Comparison of ENCODE assay signal across 8 cellular contexts in the genomic region with DNA sequence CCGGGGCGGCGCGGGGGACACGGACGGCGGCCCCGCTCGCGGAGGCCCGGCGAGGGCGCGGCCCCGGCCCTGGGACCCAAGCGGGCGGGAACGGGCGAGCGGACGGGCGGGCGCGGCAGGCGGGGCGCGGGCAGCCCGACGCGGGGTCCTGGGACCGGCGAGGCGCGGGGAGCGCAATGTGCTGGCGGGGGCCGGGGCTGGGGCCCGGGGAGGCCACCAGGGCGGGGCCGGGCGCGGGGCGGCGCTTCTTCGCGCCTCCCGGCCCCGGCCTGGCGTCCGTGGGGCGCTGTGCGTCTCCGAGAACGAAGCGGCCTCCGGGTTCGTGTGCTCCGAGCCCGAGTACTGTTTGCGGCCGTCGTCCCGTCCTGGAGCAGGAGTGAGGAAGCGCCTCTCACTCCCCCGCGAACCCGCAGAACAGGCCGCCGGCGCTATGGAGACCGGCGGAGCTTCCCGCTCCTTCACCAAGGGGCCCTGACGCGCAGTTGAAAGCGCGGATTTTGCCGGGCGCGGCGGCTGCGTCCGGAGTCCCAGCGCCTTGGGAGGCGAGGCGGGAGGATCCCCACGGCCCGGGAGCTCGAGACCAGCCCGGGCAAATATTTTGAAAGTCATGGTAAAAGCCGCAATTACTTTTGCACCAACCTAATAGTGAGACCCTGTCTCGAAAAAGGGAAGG. TPM values are rescaled to one million over a fixed set of nuclear protein-coding genes. Genes with fewer than 3 reads are reported as not detected.
DNase-seq lines count a peak whose midpoint lies in the region; ATAC-seq and TF ChIP-seq lines count a peak whose summit lies in the region.

No MANE protein-coding gene starts in this region.

- H3K9me3 Mint-ChIP-seq in T-cell: no peaks in the 10 kb centered on the region

- DNase-seq in HFF-Myc (ENCODE audit: extremely low read depth, low read depth) (peak; percentile 48), NB4 (ENCODE audit: low read depth) (peak; percentile 98), T-cell (peak; percentile 73 to 91 (median 84)), amniotic epithelial cell (ENCODE audit: low read depth) (peak; percentile 91), left ventricle myocardium inferior (peak; percentile 88), prostate gland (ENCODE audit: low spot score) (peak; percentile 82), ureter (ENCODE audit: low spot score) (peak; percentile 85)

- H3K4me3 ChIP-seq in HFF-Myc (replicated peaks; ENCODE audit: low read depth, low read length) (peak overlapping the region; percentile 63), NB4 (ENCODE audit: low read depth, low read length) (peak overlapping the region; percentile 60), left ventricle myocardium inferior (peak overlapping the region; percentile 98), prostate gland (peak overlapping the region; percentile 49 to 94)

- H3K27me3 ChIP-seq in left ventricle myocardium inferior (ENCODE audit: low read depth) (no peaks in the 10 kb centered on the region), prostate gland (replicated peaks; ENCODE audit: insufficient read depth) (no peaks in the 10 kb centered on the region)

- H3K27ac ChIP-seq in left ventricle myocardium inferior (replicated peaks) (peak overlapping the region; percentile 97), prostate gland (peak overlapping the region; percentile 89 to 94)

- peak overlapping the region; percentile 80 to 86 for H3K27ac Mint-ChIP-seq in T-cell

- peak; percentile 93 to 96 (median 94) for ATAC-seq in T-cell (replicated peaks in 1 of 4)

- under 1% methylated on average over 61 of the region's 92 CpGs for WGBS in prostate gland

- TF ChIP-seq POLR2A in GM10847 (IDR thresholded peaks at IDR 0.05; ENCODE audit: extremely low read depth, insufficient read length) (peak; percentile 93), NB4 (IDR thresholded peaks at IDR 0.05; ENCODE audit: extremely low read depth, insufficient read length) (peak; percentile 67), prostate gland (IDR thresholded peaks at IDR 0.05) (peak; percentile 70)

- no peaks in the 10 kb centered on the region for H3K27me3 Mint-ChIP-seq in T-cell

- intact Hi-C loops in left ventricle myocardium inferior (cut with micrococcal nuclease): no loop called here
- intact Hi-C loops in prostate gland (cut with DNase I): loop anchor here (10.0 kb wide), 1 partner anchor 143 kb away; no protein-coding TSS in a partner anchor

- CTCF ChIA-PET in T-cell (lab: Charles Lee): no interaction called here

- H3K4me1 ChIP-seq in left ventricle myocardium inferior (peaks cover 47% of the 10 kb centered on the region), prostate gland (replicated peaks) (peaks cover 4% of the 10 kb centered on the region)

- POLR2A ChIA-PET in T-cell (lab: Charles Lee): no interaction called here

- peaks cover 22 to 30% (median 29%) of the 10 kb centered on the region in 3 donors for H3K4me1 Mint-ChIP-seq in T-cell

- H3K36me3 ChIP-seq in left ventricle myocardium inferior (no peaks in the 10 kb centered on the region), prostate gland (no peaks in the 10 kb centered on the region)

- peaks cover 7% of the 10 kb centered on the region for H3K36me3 Mint-ChIP-seq in T-cell

- peak overlapping the region; percentile 65 to 80 (median 74) for H3K4me3 Mint-ChIP-seq in T-cell

- H3K9me3 ChIP-seq in left ventricle myocardium inferior (replicated peaks) (no peaks in the 10 kb centered on the region), prostate gland (no peaks in the 10 kb centered on the region)

- TF ChIP-seq CTCF in HFF-Myc (IDR thresholded peaks at IDR 0.05; ENCODE audit: low read depth, low read length, missing control alignments) (no peak), NB4 (IDR thresholded peaks at IDR 0.05; ENCODE audit: low read depth, low read length) (peak; percentile 22), left ventricle myocardium inferior (IDR thresholded peaks at IDR 0.05; ENCODE audit: borderline replicate concordance) (peak; percentile 51), prostate gland (IDR thresholded peaks at IDR 0.05) (peak in 3 of 4 experiments; percentile 14 to 37 (median 32))

RNA-seq across cellular contexts. Expression of a gene that starts 0.4 kb away (rescaled TPM):
- 100 to 1,000 TPM in 2 of 5 donors, 10 to 100 TPM in 3; 88.1 to 106 (median 94.3) TPM for total RNA-seq in T-cell
- 21.2 TPM for total RNA-seq in left ventricle myocardium inferior
- total RNA-seq in prostate gland: 10 to 100 TPM; 31.1 to 82.4 TPM
- total RNA-seq in ureter: 59.4 TPM

RNA-seq across cellular contexts. Expression of a gene that starts 51.4 kb away (rescaled TPM):
- total RNA-seq in T-cell (10 to 100 TPM; 21.3 to 32.4 (median 31.5) TPM), left ventricle myocardium inferior (27.3 TPM), prostate gland (10 to 100 TPM; 37.4 to 41.4 TPM), ureter (43.0 TPM)

Comparison
In these comparisons a context has a peak if more than half of its experiments do, and no peak if none do; other contexts are left out.
1. Peak in every context shown above with its lines: DNase-seq, ATAC-seq, H3K4me3 ChIP-seq and H3K27ac ChIP-seq.
2. DNase-seq: peak in every context shown above with its lines; median percentile 98 in NB4; 91 in amniotic epithelial cell; 88 in left ventricle myocardium inferior; 85 in ureter; 84 in T-cell; 82 in prostate gland; 48 in HFF-Myc.